In genomic region chr5:134992148-134992547, GRCh38 we compare ENCODE assay signal across 34 cellular contexts. TPM values are rescaled to one million over a fixed set of nuclear protein-coding genes. Genes with fewer than 3 reads are reported as not detected.
"Had no signal": no experiment of that assay in that cellular context is flagged by ENCODE, and none has a peak within 500 bp of the region (broad histone marks: within the 10 kb centered on the region; RNA-seq: fewer than 3 reads in every experiment).

No MANE protein-coding gene starts in this region.

- H3K36me3 ChIP-seq: brain microvascular endothelial cell, esophagus squamous epithelium, gastroesophageal sphincter, heart right ventricle, WERI-Rb-1 had no signal

- ATAC-seq: activated CD4-positive, CD25-positive, alpha-beta regulatory T cell treated with anti-CD3 and anti-CD28 coated beads, Interleukin-2, amount 50 U/mL, for 24 hours; activated CD8-positive, alpha-beta T cell treated with anti-CD3 and anti-CD28 coated beads for 36 hours; activated T-cell treated with anti-CD3 and anti-CD28 coated beads, Interleukin-2, amount 50 U/mL, for 4 hours; activated T-helper 17 cell treated with anti-CD3 and anti-CD28 coated beads, Interleukin-2, amount 50 U/mL, for 72 hours; gastroesophageal sphincter; heart right ventricle had no signal

- DNase-seq: activated B cell treated with CpG ODN at 0.5 μM for 24 hours; activated CD4-positive, alpha-beta T cell treated with anti-CD3 and anti-CD28 coated beads for 48 hours; activated CD4-positive, alpha-beta T cell treated with anti-CD3 and anti-CD28 coated beads, Interleukin-2, amount 50 U/mL, for 1 hour; activated CD4-positive, alpha-beta T cell treated with anti-CD3 and anti-CD28 coated beads, Interleukin-2, amount 50 U/mL, for 48 hours; activated CD8-positive, alpha-beta memory T cell treated with anti-CD3 and anti-CD28 coated beads for 24 hours; activated CD8-positive, alpha-beta T cell treated with anti-CD3 and anti-CD28 coated beads for 36 hours; activated effector memory CD4-positive, alpha-beta T cell treated with Interleukin-2 at 50 U/mL for 16 hours; activated gamma-delta T cell treated with Interleukin-2 at 50 U/mL for 16 hours; activated naive CD4-positive, alpha-beta T cell treated with anti-CD3 and anti-CD28 coated beads, Interleukin-2, amount 50 U/mL, for 16 hours; activated naive CD4-positive, alpha-beta T cell treated with Interleukin-2 at 50 U/mL for 16 hours; activated T-cell treated with anti-CD3 and anti-CD28 coated beads, Interleukin-2, amount 50 U/mL, for 4 hours; amniotic stem cell; anterior cingulate cortex; brain microvascular endothelial cell; cortex of kidney; dermis blood vessel endothelial cell; effector CD8-positive, alpha-beta T cell; esophagus squamous epithelium; foreskin melanocyte; heart right ventricle; T1000; WERI-Rb-1 had no signal

- H3K9me3 ChIP-seq: esophagus squamous epithelium, gastroesophageal sphincter had no signal

- H3K27me3 ChIP-seq: brain microvascular endothelial cell, esophagus squamous epithelium, gastroesophageal sphincter, heart right ventricle, hepatocyte had no signal

- H3K4me1 ChIP-seq: esophagus squamous epithelium had no signal

- H3K27ac ChIP-seq: brain microvascular endothelial cell, epithelial cell of prostate, esophagus squamous epithelium, gastroesophageal sphincter, heart right ventricle, hepatocyte, WERI-Rb-1 had no signal

- H3K79me2 ChIP-seq: hepatocyte had no signal

- H3K4me3 ChIP-seq: esophagus squamous epithelium, gastroesophageal sphincter, heart right ventricle, hepatocyte had no signal

- FAIRE-seq: astrocyte, bronchial epithelial cell, colon, endometrium, endothelial cell of umbilical vein had no signal

- H2AFZ ChIP-seq: hepatocyte had no signal

- H3K4me2 ChIP-seq: hepatocyte had no signal

RNA-seq across cellular contexts. Expression of gene CATSPER3, which starts 24.4 kb away (rescaled TPM):
- total RNA-seq: glomerular endothelial cell, hepatocyte had no signal

RNA-seq across cellular contexts. Expression of gene PITX1, which starts 41.9 kb away (rescaled TPM):
- total RNA-seq: activated B cell treated with CpG ODN at 0.5 μM for 24 hours; activated T-helper 17 cell treated with anti-CD3 and anti-CD28 coated beads, Interleukin-2, amount 50 U/mL, for 72 hours; cerebellum; glomerular endothelial cell had no signal
